Comparison of ENCODE assay signal across 8 cellular contexts in the genomic region with DNA sequence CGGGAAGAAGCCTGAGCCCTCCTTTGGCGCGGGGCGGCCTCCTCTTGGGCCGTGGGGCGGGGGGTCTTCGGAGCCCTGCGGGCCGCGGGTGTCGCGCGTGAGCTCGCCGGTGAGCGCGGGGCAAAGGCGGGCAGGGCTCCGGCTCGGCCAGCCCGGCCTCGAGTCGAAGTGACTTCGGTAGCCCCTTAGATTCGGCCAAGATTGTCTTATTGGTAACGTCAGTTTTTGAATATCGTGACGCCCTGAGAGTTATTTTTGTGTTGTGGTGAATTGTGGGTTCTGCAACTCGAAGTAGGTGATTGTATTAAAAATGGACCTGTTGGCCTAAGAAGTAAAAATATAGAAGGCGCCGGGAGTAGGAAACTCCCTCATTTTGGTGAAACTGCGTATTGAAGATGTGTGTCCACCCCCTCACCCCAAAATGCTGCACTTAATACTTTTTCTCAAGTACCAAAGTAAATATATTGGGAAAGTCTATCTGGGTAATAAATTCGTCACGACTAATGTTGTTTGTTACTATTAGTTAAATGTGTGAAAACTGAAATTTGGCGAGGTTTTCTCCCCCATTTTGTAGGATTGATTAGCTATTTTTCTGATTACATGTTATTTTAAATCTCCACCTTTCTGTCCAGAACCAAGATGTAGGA. TPM values are rescaled to one million over a fixed set of nuclear protein-coding genes. Genes with fewer than 3 reads are reported as not detected.
DNase-seq lines count a peak whose midpoint lies in the region; ATAC-seq and TF ChIP-seq lines count a peak whose summit lies in the region.

No MANE protein-coding gene starts in this region.

- TF ChIP-seq POLR2A in GM18505 (IDR thresholded peaks at IDR 0.05; ENCODE audit: borderline replicate concordance, extremely low read depth, insufficient read depth, insufficient read length) = no peak
- TF ChIP-seq POLR2A in gastrocnemius medialis (IDR thresholded peaks at IDR 0.05) = no peak

- peaks cover 16% of the 10 kb centered on the region for H3K4me1 ChIP-seq in A673 (ENCODE audit: insufficient read depth, low read length, poor library complexity, severe bottlenecking)
- H3K4me1 ChIP-seq in right cardiac atrium (ENCODE audit: control insufficient read depth, insufficient read depth, low read length) = peaks cover 9% of the 10 kb centered on the region
- peaks cover 21 to 52% of the 10 kb centered on the region in 2 donors for H3K4me1 ChIP-seq in gastrocnemius medialis

- peaks cover 37% of the 10 kb centered on the region for H3K36me3 ChIP-seq in A673 (ENCODE audit: insufficient read depth, low read length, poor library complexity, severe bottlenecking)
- peaks cover 0 to 5% of the 10 kb centered on the region in 2 donors for H3K36me3 ChIP-seq in gastrocnemius medialis

- H3K27me3 ChIP-seq in A673 (replicated peaks; ENCODE audit: insufficient read depth, low read depth, low read length, poor library complexity) (no peaks in the 10 kb centered on the region), right cardiac atrium (ENCODE audit: control insufficient read depth, insufficient read depth) (no peaks in the 10 kb centered on the region), gastrocnemius medialis (no peaks in the 10 kb centered on the region)

- peak overlapping the region; percentile 97 for H3K4me3 ChIP-seq in A673 (ENCODE audit: low read depth, low read length, poor library complexity, severe bottlenecking)
- H3K4me3 ChIP-seq in right cardiac atrium (ENCODE audit: low read length) = peak overlapping the region; percentile 89
- H3K4me3 ChIP-seq in gastrocnemius medialis = peak overlapping the region; percentile 92 to 93 (median 92)

- DNase-seq in A673 (ENCODE audit: low spot score) (no peak), right cardiac atrium (no peak), gastrocnemius medialis (no peak)
- no peak for DNase-seq in activated CD8-positive, alpha-beta memory T cell treated with anti-CD3 and anti-CD28 coated beads, Interleukin-2, amount 50 U/mL, for 48 hours

- peaks cover 15% of the 10 kb centered on the region for H3K4me1 Mint-ChIP-seq in activated T-helper 17 cell treated with anti-CD3 and anti-CD28 coated beads, Interleukin-2, amount 50 U/mL, for 72 hours

- peak overlapping the region; percentile 91 for H3K4me3 Mint-ChIP-seq in activated T-helper 17 cell treated with anti-CD3 and anti-CD28 coated beads, Interleukin-2, amount 50 U/mL, for 72 hours

- peak; percentile 12 for ATAC-seq in GM18505 (IDR thresholded peaks at IDR 0.05; ENCODE audit: unreplicated experiment)
- ATAC-seq in HG03520 (IDR thresholded peaks at IDR 0.05; ENCODE audit: unreplicated experiment) = peak; percentile 9
- ATAC-seq in activated T-helper 17 cell treated with anti-CD3 and anti-CD28 coated beads, Interleukin-2, amount 50 U/mL, for 72 hours (replicated peaks) = peak; percentile 2
- ATAC-seq in right cardiac atrium = peak in 1 of 2 donors; percentile 53
- ATAC-seq in gastrocnemius medialis = peak; percentile 10 to 24
- no peak for ATAC-seq in HG03045 (IDR thresholded peaks at IDR 0.05; ENCODE audit: unreplicated experiment)

- no peak for TF ChIP-seq CTCF in A673 (conservative IDR thresholded peaks at IDR 0.05; ENCODE audit: low read depth, low read length)
- no peak for TF ChIP-seq CTCF in gastrocnemius medialis (IDR thresholded peaks at IDR 0.05 in 4 of 5, conservative IDR thresholded peaks at IDR 0.05 in 1 of 5)

- WGBS in right cardiac atrium = under 1% methylated on average over 35 of the region's 35 CpGs

- H3K36me3 Mint-ChIP-seq in activated T-helper 17 cell treated with anti-CD3 and anti-CD28 coated beads, Interleukin-2, amount 50 U/mL, for 72 hours (ENCODE audit: low read depth) = peaks cover 73% of the 10 kb centered on the region

- H3K27ac ChIP-seq in A673 (ENCODE audit: low read depth, low read length, poor library complexity, severe bottlenecking) = peak overlapping the region; percentile 99
- H3K27ac ChIP-seq in right cardiac atrium (ENCODE audit: low read length) = peak overlapping the region; percentile 99
- H3K27ac ChIP-seq in gastrocnemius medialis = peak overlapping the region; percentile 97 to 99 (median 98)

- CTCF ChIA-PET in A673 (lab: Charles Lee) = no interaction called here

- POLR2A ChIA-PET in A673 (lab: Charles Lee; ENCODE audit: low non-redundant PET) = no interaction called here

- in situ Hi-C loops in gastrocnemius medialis (cut with MboI; ENCODE audit: low sequenced_read_pairs in 4 of 4) = loop anchor here in 1 of 4 donors (25.0 kb wide), 1 partner anchor 201 kb away; no protein-coding TSS in a partner anchor

- H3K27ac Mint-ChIP-seq in activated T-helper 17 cell treated with anti-CD3 and anti-CD28 coated beads, Interleukin-2, amount 50 U/mL, for 72 hours = peak overlapping the region; percentile 100

- BruUV-seq in A673 (replicated peaks; lab: Mats Ljungman, UMichigan) = no TSS peak

- intact Hi-C loops in A673 (cut with micrococcal nuclease; ENCODE audit: unreplicated experiment) (loop anchor here (2.0 kb wide), 1 partner anchor 98 kb away; no protein-coding TSS in a partner anchor), right cardiac atrium (cut with DNase I) (loop anchor here in 2 of 4 donors (5.0 to 10.0 kb wide), 2 partner anchors 96 to 98 kb away; partner anchors contain the start of gene BAZ2B (in 2 of the 2)), gastrocnemius medialis (cut with DNase I; ENCODE audit: low total_unique reads) (loop anchor here (1.0 to 5.0 kb wide), 5 partner anchors 84 to 461 kb away; partner anchors contain the start of genes BAZ2B, CD302 and WDSUB1)

- no peaks in the 10 kb centered on the region for H3K27me3 Mint-ChIP-seq in activated T-helper 17 cell treated with anti-CD3 and anti-CD28 coated beads, Interleukin-2, amount 50 U/mL, for 72 hours

- H3K9me3 ChIP-seq in A673 (ENCODE audit: low read depth, low read length, poor library complexity, severe bottlenecking) = no peaks in the 10 kb centered on the region
- no peaks in the 10 kb centered on the region for H3K9me3 ChIP-seq in right cardiac atrium (ENCODE audit: control insufficient read depth, low read length)
- no peaks in the 10 kb centered on the region for H3K9me3 ChIP-seq in gastrocnemius medialis

- no peaks in the 10 kb centered on the region for H3K9me3 Mint-ChIP-seq in activated T-helper 17 cell treated with anti-CD3 and anti-CD28 coated beads, Interleukin-2, amount 50 U/mL, for 72 hours

RNA-seq across cellular contexts. Expression of gene MARCHF7, which starts 0.7 kb away (rescaled TPM):
- total RNA-seq in A673 (2021) = 94.9 and 99.9 TPM in 2 replicates
- total RNA-seq in activated T-helper 17 cell treated with anti-CD3 and anti-CD28 coated beads, Interleukin-2, amount 50 U/mL, for 72 hours = 10 to 100 TPM; 69.6 to 71.0 TPM
- 10 to 100 TPM; 70.0 to 85.4 (median 74.9) TPM for total RNA-seq in right cardiac atrium
- polyA plus RNA-seq in right cardiac atrium = 33.6 TPM
- total RNA-seq in gastrocnemius medialis = 100 to 1,000 TPM in 1 of 4 donors, 10 to 100 TPM in 3; 88.6 to 125 (median 93.4) TPM
